Comparison of ENCODE assay signal across 9 cellular contexts in the genomic region with DNA sequence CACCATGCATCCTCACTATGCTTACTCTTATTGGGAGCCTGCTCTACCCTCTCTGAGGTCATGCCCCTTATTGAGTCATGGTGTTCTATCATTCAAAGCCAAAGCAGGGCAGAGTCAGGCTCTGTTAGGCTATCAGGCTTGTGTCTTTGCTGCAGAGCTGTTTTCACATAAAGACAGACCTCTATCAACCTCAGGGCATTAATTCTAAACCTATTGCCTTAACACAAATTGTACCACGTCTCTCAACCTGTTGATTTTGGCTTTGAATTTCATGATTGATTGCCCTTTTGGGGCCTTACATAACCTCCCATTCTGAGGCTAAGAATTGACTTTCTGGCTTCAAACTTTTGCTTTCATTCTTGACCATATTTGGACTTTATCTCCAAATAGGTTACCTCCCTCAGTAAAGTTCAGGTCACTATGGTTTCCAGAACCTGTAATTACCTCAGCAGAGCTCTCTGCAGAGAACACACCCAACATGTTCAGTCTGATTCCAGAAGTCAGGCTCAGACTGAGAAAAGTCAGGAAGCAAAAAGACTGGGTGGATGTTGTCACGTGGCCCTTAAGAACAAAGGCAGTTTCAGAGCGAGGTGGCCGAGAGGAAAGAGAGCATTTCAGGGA.
DNase-seq lines count a peak whose midpoint lies in the region; ATAC-seq and TF ChIP-seq lines count a peak whose summit lies in the region.
"Had no signal": no experiment of that assay in that cellular context is flagged by ENCODE, and none has a peak within 500 bp of the region (broad histone marks: within the 10 kb centered on the region; RNA-seq: fewer than 3 reads in every experiment).

No MANE protein-coding gene starts in this region.

- TF ChIP-seq CTCF in cardiac fibroblast (IDR thresholded peaks at IDR 0.05; ENCODE audit: low read depth, low read length): no peak
- no peak for TF ChIP-seq CTCF in left lung (IDR thresholded peaks at IDR 0.05)
- no peak for TF ChIP-seq CTCF in vagina (IDR thresholded peaks at IDR 0.05)

- H3K27ac ChIP-seq in left lung (peak overlapping the region in 1 of 2 donors; percentile 48), vagina (peak overlapping the region; percentile 5)

- H3K4me3 ChIP-seq in cardiac fibroblast (replicated peaks in 1 of 2; ENCODE audit: low read depth in 2 of 2, low read length in 2 of 2) (no peak overlapping the region), left lung (no peak overlapping the region), vagina (no peak overlapping the region)

- DNase-seq in NCI-H82 (lab: John Stamatoyannopoulos, UW) (peak; percentile 19), NCI-H82 treated with DMSO at 0.1 percent for 48 hours (lab: John Stamatoyannopoulos, UW; ENCODE audit: unreplicated experiment) (no peak), cardiac fibroblast (ENCODE audit: low read depth in 2 of 2) (peak; percentile 57 to 68), left lung (no peak), vagina (ENCODE audit: extremely low spot score in 2 of 2) (no peak), SKM-1 treated with dmso at 0.1 percent for 144 hours (lab: John Stamatoyannopoulos, UW; ENCODE audit: unreplicated experiment) (no peak), SHP77 treated with DMSO at 0.1 percent for 48 hours (lab: John Stamatoyannopoulos, UW) (no peak)
- DNase-seq: NCI-H526 had no signal

- ATAC-seq in left lung (peak; percentile 43), GM18868 (IDR thresholded peaks at IDR 0.05; ENCODE audit: unreplicated experiment) (no peak)

- peaks cover 9 to 11% of the 10 kb centered on the region in 2 donors for H3K4me1 ChIP-seq in left lung
- H3K4me1 ChIP-seq in vagina: peaks cover 43% of the 10 kb centered on the region

- no peak for TF ChIP-seq POLR2A in vagina (IDR thresholded peaks at IDR 0.05)

- intact Hi-C loops in left lung (cut with DNase I): no loop called here
- intact Hi-C loops in vagina (cut with DNase I): no loop called here

- H3K36me3 ChIP-seq in left lung (no peaks in the 10 kb centered on the region), vagina (no peaks in the 10 kb centered on the region)

- H3K27me3 ChIP-seq in left lung: no peaks in the 10 kb centered on the region
- no peaks in the 10 kb centered on the region for H3K27me3 ChIP-seq in vagina

- H3K9me3 ChIP-seq in left lung (no peaks in the 10 kb centered on the region), vagina (no peaks in the 10 kb centered on the region)

Comparison
In these comparisons a context has a peak if more than half of its experiments do, and no peak if none do; other contexts are left out.
1. DNase-seq: peak in NCI-H82 (single experiment) and cardiac fibroblast (2 of 2); none in NCI-H82 treated with DMSO at 0.1 percent for 48 hours (single experiment), left lung (0 of 2), vagina (0 of 2), SKM-1 treated with dmso at 0.1 percent for 144 hours (single experiment) and SHP77 treated with DMSO at 0.1 percent for 48 hours (single experiment).